ENCODE assay signal across 26 cellular contexts in genomic region chr11:17811416-17811815, GRCh38.
"Had no signal": no experiment of that assay in that cellular context is flagged by ENCODE, and none has a peak within 500 bp of the region (broad histone marks: within the 10 kb centered on the region; RNA-seq: fewer than 3 reads in every experiment).

No MANE protein-coding gene starts in this region.

- H3K4me1 Mint-ChIP-seq: activated CD4-positive, alpha-beta memory T cell treated with anti-CD3 and anti-CD28 coated beads, Interleukin-2, amount 10 ng/mL, durations not matched to agents 7 days and 5 days; activated CD4-positive, alpha-beta T cell treated with anti-CD3 and anti-CD28 coated beads for 36 hours had no signal

- DNase-seq: activated CD4-positive, alpha-beta memory T cell treated with anti-CD3 and anti-CD28 coated beads, Interleukin-2, amount 10 ng/mL, durations not matched to agents 7 days and 5 days; activated CD4-positive, alpha-beta T cell treated with anti-CD3 and anti-CD28 coated beads for 36 hours; activated CD4-positive, alpha-beta T cell treated with anti-CD3 and anti-CD28 coated beads, Interleukin-2, amount 50 U/mL, for 1 hour; activated gamma-delta T cell; activated naive CD4-positive, alpha-beta T cell treated with anti-CD3 and anti-CD28 coated beads for 36 hours; activated T-cell treated with anti-CD3 and anti-CD28 coated beads for 4 hours; activated T-cell treated with anti-CD3 and anti-CD28 coated beads, Interleukin-2, amount 50 U/mL, for 48 hours; MV-4-11; NCI-H1092 treated with DMSO at 0.1 percent for 48 hours; NCI-H1436; NCI-H1694 treated with DMSO at 0.1 percent for 48 hours; NCI-H2029 treated with DMSO at 0.1 percent for 48 hours; NCI-H345; NCI-H510A; NCI-H526 treated with DMSO at 0.1 percent for 48 hours; SHP77; T-helper 17 cell; T-helper 9 cell; WERI-Rb-1 had no signal

- H3K9me3 Mint-ChIP-seq: activated CD4-positive, alpha-beta memory T cell treated with anti-CD3 and anti-CD28 coated beads, Interleukin-2, amount 10 ng/mL, durations not matched to agents 7 days and 5 days; activated naive CD4-positive, alpha-beta T cell treated with anti-CD3 and anti-CD28 coated beads for 36 hours; activated T-helper 17 cell treated with anti-CD3 and anti-CD28 coated beads, Interleukin-2, amount 50 U/mL, for 72 hours had no signal

- H3K27me3 ChIP-seq: MG63, SJSA1 had no signal

- H3K4me3 ChIP-seq: MG63, SJSA1 had no signal

- H3K27me3 Mint-ChIP-seq: activated CD4-positive, alpha-beta memory T cell treated with anti-CD3 and anti-CD28 coated beads, Interleukin-2, amount 10 ng/mL, durations not matched to agents 7 days and 5 days; activated CD4-positive, alpha-beta T cell treated with anti-CD3 and anti-CD28 coated beads for 36 hours; activated naive CD8-positive, alpha-beta T cell; activated T-helper 17 cell treated with anti-CD3 and anti-CD28 coated beads, Interleukin-2, amount 50 U/mL, for 72 hours; T-helper 17 cell had no signal

- H3K27ac ChIP-seq: KMS-11, SJSA1, WERI-Rb-1 had no signal

- H3K4me1 ChIP-seq: SJSA1 had no signal

- H3K27ac Mint-ChIP-seq: activated CD4-positive, alpha-beta memory T cell treated with anti-CD3 and anti-CD28 coated beads, Interleukin-2, amount 10 ng/mL, durations not matched to agents 7 days and 5 days; activated CD4-positive, alpha-beta T cell treated with anti-CD3 and anti-CD28 coated beads for 36 hours; activated naive CD4-positive, alpha-beta T cell treated with anti-CD3 and anti-CD28 coated beads for 36 hours; activated naive CD8-positive, alpha-beta T cell; activated T-helper 17 cell treated with anti-CD3 and anti-CD28 coated beads, Interleukin-2, amount 50 U/mL, for 72 hours; T-helper 17 cell had no signal

- FAIRE-seq: RCC 7860, TTC549 had no signal

- H3K36me3 ChIP-seq: MG63, SJSA1, WERI-Rb-1 had no signal

- H3K4me3 Mint-ChIP-seq: activated CD4-positive, alpha-beta memory T cell treated with anti-CD3 and anti-CD28 coated beads, Interleukin-2, amount 10 ng/mL, durations not matched to agents 7 days and 5 days; activated CD4-positive, alpha-beta T cell treated with anti-CD3 and anti-CD28 coated beads for 36 hours; activated naive CD4-positive, alpha-beta T cell treated with anti-CD3 and anti-CD28 coated beads for 36 hours; activated naive CD8-positive, alpha-beta T cell; activated T-helper 17 cell treated with anti-CD3 and anti-CD28 coated beads, Interleukin-2, amount 50 U/mL, for 72 hours; T-helper 17 cell had no signal

- H3K9me3 ChIP-seq: MG63, SJSA1 had no signal

- ATAC-seq: activated CD4-positive, alpha-beta T cell treated with anti-CD3 and anti-CD28 coated beads for 36 hours; activated T-helper 17 cell treated with anti-CD3 and anti-CD28 coated beads, Interleukin-2, amount 50 U/mL, for 72 hours; T-helper 17 cell had no signal
